ENCODE assay signal across 1 cellular context in the genomic region with DNA sequence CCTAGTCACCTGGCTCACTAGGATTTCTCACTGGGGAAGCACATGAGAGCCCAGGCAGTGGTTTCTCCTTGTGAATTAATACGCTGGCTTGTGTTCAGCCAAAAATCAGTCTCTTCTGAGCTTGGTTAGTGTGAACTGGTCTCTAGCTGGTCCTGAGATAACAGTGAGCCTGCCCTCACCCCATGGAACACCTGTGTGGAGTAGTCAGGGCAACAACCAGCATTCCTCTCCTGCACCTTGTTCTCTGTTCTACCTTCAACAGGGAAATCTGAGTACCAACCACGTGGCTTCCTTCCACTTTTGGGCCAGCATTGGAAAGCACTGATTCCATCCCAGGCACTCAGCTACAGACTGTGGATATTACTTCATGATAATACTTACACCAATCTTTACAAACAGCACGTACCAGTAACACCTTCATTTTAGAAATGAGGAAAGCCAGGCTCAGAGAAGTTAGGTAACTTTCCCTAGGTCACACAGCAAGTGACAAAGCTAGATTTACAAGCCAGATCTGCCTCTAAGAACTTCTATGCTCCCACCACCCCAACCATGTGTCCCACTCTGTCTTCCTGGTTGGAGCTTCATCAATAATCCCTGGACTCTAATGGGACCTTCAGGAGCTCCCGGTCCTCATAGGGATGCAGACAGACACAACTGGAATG.
A peak's percentile ranks its signal among the peaks of the same experiment; 100 is the strongest.
TF ChIP-seq lines count a peak whose summit lies in the region.

No MANE protein-coding gene starts in this region.

TF ChIP-seq in H1, 55 proteins besides CTCF, POLR2A, EP300 and RAD21:
- TF ChIP-seq KDM1A (IDR thresholded peaks at IDR 0.05; ENCODE audit: borderline replicate concordance, low read length) (0 out of 2 replicates have a peak, but pooled peaks have one; percentile 49), SIN3A (conservative IDR thresholded peaks at IDR 0.05 in 1 of 2, IDR thresholded peaks at IDR 0.05 in 1 of 2; ENCODE audit: low read depth in 1 of 2, low read length in 2 of 2) (no peak)
